ENCODE assay signal across 8 cellular contexts in genomic region chr1:199089393-199090122, GRCh38.
A peak's percentile ranks its signal among the peaks of the same experiment; 100 is the strongest.
DNase-seq lines count a peak whose midpoint lies in the region; ATAC-seq and TF ChIP-seq lines count a peak whose summit lies in the region.

No MANE protein-coding gene starts in this region.

- H3K14ac ChIP-seq in trophoblast cell (ENCODE audit: low read length): no peak overlapping the region

- H2BK120ac ChIP-seq in trophoblast cell (ENCODE audit: insufficient read depth, low read length, poor library complexity): no peak overlapping the region

- H3K4me2 ChIP-seq in trophoblast cell (ENCODE audit: low read length): no peak overlapping the region

- H3K4me3 ChIP-seq in trophoblast cell (ENCODE audit: low read depth, low read length): no peak overlapping the region
- no peak overlapping the region for H3K4me3 ChIP-seq in suprapubic skin

- H3K9me3 Mint-ChIP-seq in stimulated activated naive B cell treated with anti-CD40 and anti-IgM and Interleukin-4, amounts not matched to agents 10 μg/mL and 1 μg/mL and 100 μg/mL, for 72 hours: peaks cover 1 to 4% of the 10 kb centered on the region in 2 donors

- TF ChIP-seq EP300 in suprapubic skin (IDR thresholded peaks at IDR 0.05): no peak

- H3K9ac ChIP-seq in trophoblast cell (ENCODE audit: low read length): no peak overlapping the region

- whole genome bisulfite sequencing in trophoblast cell (ENCODE audit: extremely low coverage, insufficient coverage, insufficient read length): no CpG with 5 or more reads among the region's 3 CpGs
- WGBS in suprapubic skin: 50% methylated on average over 3 of the region's 3 CpGs

- H3K4me1 ChIP-seq in trophoblast cell (ENCODE audit: control insufficient read depth in 1 of 2, insufficient read depth in 2 of 2, low read length in 2 of 2): no peaks in the 10 kb centered on the region
- H3K4me1 ChIP-seq in suprapubic skin: no peaks in the 10 kb centered on the region

- DNase-seq in activated gamma-delta T cell treated with Interleukin-2 at 50 U/mL for 16 hours (peak; percentile 42), activated gamma-delta T cell (lab: John Stamatoyannopoulos, UW) (no peak), T-helper 9 cell (peak; percentile 4), trophoblast cell (no peak), UCSD-AML1 (lab: John Stamatoyannopoulos, UW; ENCODE audit: unreplicated experiment) (no peak), suprapubic skin (ENCODE audit: low spot score in 2 of 2) (no peak)
- DNase-seq in stimulated activated naive B cell treated with anti-CD40 and anti-IgM and Interleukin-4, amounts not matched to agents 10 μg/mL and 1 μg/mL and 100 μg/mL, for 72 hours: peak; percentile 44

- peaks cover 13 to 29% of the 10 kb centered on the region in 2 donors for H3K4me1 Mint-ChIP-seq in stimulated activated naive B cell treated with anti-CD40 and anti-IgM and Interleukin-4, amounts not matched to agents 10 μg/mL and 1 μg/mL and 100 μg/mL, for 72 hours

- H3K36me3 ChIP-seq in trophoblast cell (ENCODE audit: control insufficient read depth in 1 of 2, insufficient read depth in 2 of 2, low read length in 2 of 2) (no peaks in the 10 kb centered on the region), suprapubic skin (no peaks in the 10 kb centered on the region)

- H3K79me1 ChIP-seq in trophoblast cell (ENCODE audit: low read length): no peaks in the 10 kb centered on the region

- no peak overlapping the region for H4K91ac ChIP-seq in trophoblast cell (ENCODE audit: low read depth, low read length)

- H3K79me2 ChIP-seq in trophoblast cell (ENCODE audit: control insufficient read depth, insufficient read depth, low read length, poor library complexity): no peaks in the 10 kb centered on the region

- TF ChIP-seq CTCF in suprapubic skin (IDR thresholded peaks at IDR 0.05): no peak

- H3K4ac ChIP-seq in trophoblast cell (ENCODE audit: low read depth, low read length): no peak overlapping the region

- no peak overlapping the region for H3K18ac ChIP-seq in trophoblast cell (ENCODE audit: low read length)

- H3K27me3 Mint-ChIP-seq in stimulated activated naive B cell treated with anti-CD40 and anti-IgM and Interleukin-4, amounts not matched to agents 10 μg/mL and 1 μg/mL and 100 μg/mL, for 72 hours: no peaks in the 10 kb centered on the region

- no peaks in the 10 kb centered on the region for H3K9me3 ChIP-seq in trophoblast cell (ENCODE audit: insufficient read depth, low read depth, low read length)
- H3K9me3 ChIP-seq in suprapubic skin: no peaks in the 10 kb centered on the region

- H3K27ac ChIP-seq in trophoblast cell (ENCODE audit: low read depth, low read length) (no peak overlapping the region), suprapubic skin (no peak overlapping the region)

- no peak overlapping the region for H2AK5ac ChIP-seq in trophoblast cell (ENCODE audit: low read length)

- no peak overlapping the region for H4K12ac ChIP-seq in trophoblast cell (ENCODE audit: low read depth, low read length)

- no peak overlapping the region for H3K23ac ChIP-seq in trophoblast cell (ENCODE audit: low read length)

- H3K27me3 ChIP-seq in trophoblast cell (ENCODE audit: insufficient read depth, low read length): no peaks in the 10 kb centered on the region
- no peaks in the 10 kb centered on the region for H3K27me3 ChIP-seq in suprapubic skin

- no peak overlapping the region for H2AFZ ChIP-seq in trophoblast cell (ENCODE audit: insufficient read depth, low read length, poor library complexity)

- no peak overlapping the region for H2BK5ac ChIP-seq in trophoblast cell (ENCODE audit: low read depth, low read length, poor library complexity)

- ATAC-seq in HG03064 (IDR thresholded peaks at IDR 0.05; ENCODE audit: low read depth, unreplicated experiment): peak; percentile 92
- peak; percentile 91 to 92 for ATAC-seq in stimulated activated naive B cell treated with anti-CD40 and anti-IgM and Interleukin-4, amounts not matched to agents 10 μg/mL and 1 μg/mL and 100 μg/mL, for 72 hours (replicated peaks)

- peak overlapping the region; percentile 14 for H3K27ac Mint-ChIP-seq in stimulated activated naive B cell treated with anti-CD40 and anti-IgM and Interleukin-4, amounts not matched to agents 10 μg/mL and 1 μg/mL and 100 μg/mL, for 72 hours

- peaks cover 3 to 10% of the 10 kb centered on the region in 2 donors for H3K36me3 Mint-ChIP-seq in stimulated activated naive B cell treated with anti-CD40 and anti-IgM and Interleukin-4, amounts not matched to agents 10 μg/mL and 1 μg/mL and 100 μg/mL, for 72 hours

- H2BK12ac ChIP-seq in trophoblast cell (ENCODE audit: low read length): no peak overlapping the region

- no peak overlapping the region for H3K4me3 Mint-ChIP-seq in stimulated activated naive B cell treated with anti-CD40 and anti-IgM and Interleukin-4, amounts not matched to agents 10 μg/mL and 1 μg/mL and 100 μg/mL, for 72 hours

- H4K8ac ChIP-seq in trophoblast cell (ENCODE audit: low read depth, low read length): no peak overlapping the region

- TF ChIP-seq POLR2A in suprapubic skin (IDR thresholded peaks at IDR 0.05): no peak

Comparison
In these comparisons a context has a peak if more than half of its experiments do, and no peak if none do; other contexts are left out.
1. DNase-seq: peak in activated gamma-delta T cell treated with Interleukin-2 at 50 U/mL for 16 hours (single experiment), T-helper 9 cell (single experiment) and stimulated activated naive B cell treated with anti-CD40 and anti-IgM and Interleukin-4, amounts not matched to agents 10 μg/mL and 1 μg/mL and 100 μg/mL, for 72 hours (single experiment); none in activated gamma-delta T cell (single experiment), trophoblast cell (0 of 2), UCSD-AML1 (single experiment) and suprapubic skin (0 of 2).